15 cellular contexts compared by ENCODE assay signal in the genomic region with DNA sequence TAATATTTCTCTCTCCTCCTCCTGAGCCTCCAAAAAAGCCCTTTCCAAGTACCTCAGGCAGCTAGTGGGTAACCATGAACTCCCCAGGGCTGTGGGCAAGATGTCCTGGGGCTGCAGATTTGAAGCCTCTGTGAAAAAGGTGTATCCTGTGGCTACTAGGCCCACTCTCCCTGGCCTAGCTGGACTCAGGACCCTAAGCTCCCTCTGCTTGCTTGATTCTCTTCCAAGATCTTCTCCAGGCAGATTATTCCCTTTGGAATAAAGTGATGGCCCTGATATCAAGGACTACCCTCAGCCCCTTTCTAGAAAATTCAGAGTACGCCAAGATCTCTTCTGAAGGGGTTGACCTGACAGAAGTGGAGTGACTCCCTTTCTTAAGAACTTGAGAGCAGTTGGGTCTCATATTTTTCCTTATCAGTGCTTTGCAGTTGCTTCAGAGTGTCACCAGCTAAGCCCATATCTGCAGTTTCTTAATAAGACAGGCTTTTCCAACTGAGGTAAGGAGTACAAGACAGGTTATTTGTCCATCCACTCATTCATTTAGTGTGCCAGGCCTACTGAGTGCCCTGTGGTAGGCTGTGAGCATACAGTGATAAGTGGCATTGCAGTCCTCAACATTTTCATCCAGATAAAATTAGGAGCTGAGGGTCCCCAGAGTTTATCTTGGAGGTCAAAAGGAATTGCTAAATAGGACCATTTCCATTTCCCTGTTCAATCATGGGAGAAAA.
"Had no signal": no experiment of that assay in that cellular context is flagged by ENCODE, and none has a peak within 500 bp of the region (broad histone marks: within the 10 kb centered on the region; RNA-seq: fewer than 3 reads in every experiment).

No MANE protein-coding gene starts in this region.

- DNase-seq: activated CD8-positive, alpha-beta memory T cell treated with anti-CD3 and anti-CD28 coated beads for 24 hours; activated CD8-positive, alpha-beta memory T cell treated with anti-CD3 and anti-CD28 coated beads, Interleukin-2, amount 50 U/mL, for 4 hours; activated T-cell treated with anti-CD3 and anti-CD28 coated beads, Interleukin-2, amount 50 U/mL, for 24 hours; adrenal gland; cortex of kidney; endodermal cell; hippocampal formation; naive B cell; nucleus accumbens; spleen; stimulated activated CD4-positive, alpha-beta T cell treated with anti-CD3 and anti-CD28 coated beads, Interleukin-4, amount 100 ng/mL, for 1 hour; stimulated activated naive CD4-positive, alpha-beta T cell treated with Interleukin-2 at 50 U/mL for 16 hours; upper lobe of right lung had no signal

- H3K27me3 ChIP-seq: adrenal gland, breast epithelium, spleen, upper lobe of right lung had no signal

- H3K27ac ChIP-seq: breast epithelium, spleen had no signal

- H3K9me3 ChIP-seq: adrenal gland, breast epithelium, spleen, upper lobe of right lung had no signal

- ATAC-seq: activated T-helper 17 cell treated with anti-CD3 and anti-CD28 coated beads, Interleukin-2, amount 50 U/mL, for 72 hours had no signal

- H3K36me3 ChIP-seq: adrenal gland, breast epithelium, upper lobe of right lung had no signal

- H3K4me3 ChIP-seq: adrenal gland, breast epithelium, spleen, upper lobe of right lung had no signal
